Comparison of ENCODE assay signal across 8 cellular contexts in genomic region chr5:54895816-54896341, GRCh38.
A peak's percentile ranks its signal among the peaks of the same experiment; 100 is the strongest.
DNase-seq lines count a peak whose midpoint lies in the region; ATAC-seq, FAIRE-seq and TF ChIP-seq lines count a peak whose summit lies in the region.

No MANE protein-coding gene starts in this region.

- H3K4me1 ChIP-seq in thyroid gland: no peaks in the 10 kb centered on the region

- CTCF ChIA-PET in activated CD4-positive, alpha-beta T cell treated with anti-CD3 and anti-CD28 coated beads for 36 hours (lab: Charles Lee): interaction anchor here (0.6 to 2.3 kb wide), 9 partner anchors 10 to 378 kb away, joined by 3 to 8 read pairs (median 3); partner anchors contain the start of gene SNX18

- peak overlapping the region; percentile 21 for H3K27ac Mint-ChIP-seq in activated CD4-positive, alpha-beta T cell treated with anti-CD3 and anti-CD28 coated beads for 36 hours
- H3K27ac Mint-ChIP-seq in activated T-helper 2 cell treated with anti-CD3 and anti-CD28 coated beads, Interferon-gamma antibody, Interleukin-2, Interleukin-4, amounts not matched to agents 10 μg/mL and 5 μg/mL and 100 μg/mL, durations not matched to agents 14 hours and 24 hours and 36 hours: no peak overlapping the region

- no peak for TF ChIP-seq POLR2A in thyroid gland (IDR thresholded peaks at IDR 0.05)

- no peak overlapping the region for H3K27ac ChIP-seq in thyroid gland

- no peaks in the 10 kb centered on the region for H3K9me3 Mint-ChIP-seq in activated CD4-positive, alpha-beta T cell treated with anti-CD3 and anti-CD28 coated beads for 36 hours (ENCODE audit: low read depth)
- no peaks in the 10 kb centered on the region for H3K9me3 Mint-ChIP-seq in activated T-helper 2 cell treated with anti-CD3 and anti-CD28 coated beads, Interferon-gamma antibody, Interleukin-2, Interleukin-4, amounts not matched to agents 10 μg/mL and 5 μg/mL and 100 μg/mL, durations not matched to agents 14 hours and 24 hours and 36 hours

- WGBS in thyroid gland, 2 donors: 25 to 29% methylated on average over 6 of the region's 6 CpGs

- peak; percentile 23 for DNase-seq in activated CD4-positive, alpha-beta T cell treated with anti-CD3 and anti-CD28 coated beads for 36 hours
- no peak for DNase-seq in activated CD4-positive, alpha-beta T cell treated with anti-CD3 and anti-CD28 coated beads, Interleukin-2, amount 50 U/mL, for 4 hours
- DNase-seq in M059J (ENCODE audit: low read depth) (peak; percentile 78), hepatic stellate cell (ENCODE audit: low spot score) (peak; percentile 49), thyroid gland (peak; percentile 56 to 57), GM19239 (ENCODE audit: insufficient read length, low spot score) (no peak)
- DNase-seq in activated T-helper 2 cell treated with anti-CD3 and anti-CD28 coated beads, Interferon-gamma antibody, Interleukin-2, Interleukin-4, amounts not matched to agents 10 μg/mL and 5 μg/mL and 100 μg/mL, durations not matched to agents 14 hours and 24 hours and 36 hours (ENCODE audit: low spot score): no peak

- intact Hi-C loops in activated CD4-positive, alpha-beta T cell treated with anti-CD3 and anti-CD28 coated beads for 36 hours (cut with DNase I, micrococcal nuclease): loop anchor here in 1 of 2 experiments (1.0 kb wide), 1 partner anchor 379 kb away; the partner anchor contains the start of gene SNX18
- intact Hi-C loops in activated T-helper 2 cell treated with anti-CD3 and anti-CD28 coated beads, Interferon-gamma antibody, Interleukin-2, Interleukin-4, amounts not matched to agents 10 μg/mL and 5 μg/mL and 100 μg/mL, durations not matched to agents 14 hours and 24 hours and 36 hours (cut with micrococcal nuclease): no loop called here
- intact Hi-C loops in thyroid gland (cut with DNase I): no loop called here

- peaks cover 68% of the 10 kb centered on the region for H3K27me3 Mint-ChIP-seq in activated CD4-positive, alpha-beta T cell treated with anti-CD3 and anti-CD28 coated beads for 36 hours
- peaks cover 67% of the 10 kb centered on the region for H3K27me3 Mint-ChIP-seq in activated T-helper 2 cell treated with anti-CD3 and anti-CD28 coated beads, Interferon-gamma antibody, Interleukin-2, Interleukin-4, amounts not matched to agents 10 μg/mL and 5 μg/mL and 100 μg/mL, durations not matched to agents 14 hours and 24 hours and 36 hours (ENCODE audit: low read depth)

- no peaks in the 10 kb centered on the region for H3K36me3 Mint-ChIP-seq in activated CD4-positive, alpha-beta T cell treated with anti-CD3 and anti-CD28 coated beads for 36 hours (ENCODE audit: low read depth)
- no peaks in the 10 kb centered on the region for H3K36me3 Mint-ChIP-seq in activated T-helper 2 cell treated with anti-CD3 and anti-CD28 coated beads, Interferon-gamma antibody, Interleukin-2, Interleukin-4, amounts not matched to agents 10 μg/mL and 5 μg/mL and 100 μg/mL, durations not matched to agents 14 hours and 24 hours and 36 hours (ENCODE audit: low read depth)

- no peaks in the 10 kb centered on the region for H3K36me3 ChIP-seq in thyroid gland

- ATAC-seq in activated CD4-positive, alpha-beta T cell treated with anti-CD3 and anti-CD28 coated beads for 36 hours: peak; percentile 33
- ATAC-seq in GM18498 (IDR thresholded peaks at IDR 0.05; ENCODE audit: unreplicated experiment): no peak

- peak in 4 of 6 experiments; percentile 60 to 76 (median 64) for TF ChIP-seq CTCF in thyroid gland (IDR thresholded peaks at IDR 0.05)

- POLR2A ChIA-PET in activated CD4-positive, alpha-beta T cell treated with anti-CD3 and anti-CD28 coated beads for 36 hours (lab: Charles Lee): no interaction called here

- H3K27me3 ChIP-seq in thyroid gland: no peaks in the 10 kb centered on the region

- no peak overlapping the region for H3K4me3 ChIP-seq in thyroid gland (replicated peaks in 1 of 3)

- peaks cover 5% of the 10 kb centered on the region for H3K4me1 Mint-ChIP-seq in activated CD4-positive, alpha-beta T cell treated with anti-CD3 and anti-CD28 coated beads for 36 hours
- H3K4me1 Mint-ChIP-seq in activated T-helper 2 cell treated with anti-CD3 and anti-CD28 coated beads, Interferon-gamma antibody, Interleukin-2, Interleukin-4, amounts not matched to agents 10 μg/mL and 5 μg/mL and 100 μg/mL, durations not matched to agents 14 hours and 24 hours and 36 hours (ENCODE audit: low read depth): peaks cover 5% of the 10 kb centered on the region

- FAIRE-seq in GM19239 (lab: Jason Lieb, UNC): no peak

- no peaks in the 10 kb centered on the region for H3K9me3 ChIP-seq in thyroid gland

- no peak overlapping the region for H3K4me3 Mint-ChIP-seq in activated CD4-positive, alpha-beta T cell treated with anti-CD3 and anti-CD28 coated beads for 36 hours
- peak overlapping the region; percentile 24 for H3K4me3 Mint-ChIP-seq in activated T-helper 2 cell treated with anti-CD3 and anti-CD28 coated beads, Interferon-gamma antibody, Interleukin-2, Interleukin-4, amounts not matched to agents 10 μg/mL and 5 μg/mL and 100 μg/mL, durations not matched to agents 14 hours and 24 hours and 36 hours (ENCODE audit: low read depth)

Comparison
In these comparisons a context has a peak if more than half of its experiments do, and no peak if none do; other contexts are left out.
1. DNase-seq: peak in activated CD4-positive, alpha-beta T cell treated with anti-CD3 and anti-CD28 coated beads for 36 hours (single experiment), M059J (single experiment), hepatic stellate cell (single experiment) and thyroid gland (2 of 2); none in activated CD4-positive, alpha-beta T cell treated with anti-CD3 and anti-CD28 coated beads, Interleukin-2, amount 50 U/mL, for 4 hours (0 of 2), activated T-helper 2 cell treated with anti-CD3 and anti-CD28 coated beads, Interferon-gamma antibody, Interleukin-2, Interleukin-4, amounts not matched to agents 10 μg/mL and 5 μg/mL and 100 μg/mL, durations not matched to agents 14 hours and 24 hours and 36 hours (single experiment) and GM19239 (single experiment).